Comparison of ENCODE assay signal across 9 cellular contexts in genomic region chr1:43545686-43546387, GRCh38. TPM values are rescaled to one million over a fixed set of nuclear protein-coding genes. Genes with fewer than 3 reads are reported as not detected.
DNase-seq lines count a peak whose midpoint lies in the region; ATAC-seq and TF ChIP-seq lines count a peak whose summit lies in the region.
"Had no signal": no experiment of that assay in that cellular context is flagged by ENCODE, and none has a peak within 500 bp of the region (broad histone marks: within the 10 kb centered on the region; RNA-seq: fewer than 3 reads in every experiment).

No MANE protein-coding gene starts in this region.

- no peak overlapping the region for H3K9ac ChIP-seq in endodermal cell (ENCODE audit: extremely low read depth, low read length, poor library complexity, severe bottlenecking)
- H3K9ac ChIP-seq in neural progenitor cell = no peak overlapping the region

- DNase-seq in DMS53 (lab: John Stamatoyannopoulos, UW) (peak; percentile 98), NCI-H2029 treated with DMSO at 0.1 percent for 48 hours (lab: John Stamatoyannopoulos, UW) (peak; percentile 92), endodermal cell (peak; percentile 98), neural progenitor cell (ENCODE audit: low spot score) (peak; percentile 97), HK-2 (ENCODE audit: unreplicated experiment) (no peak), chondrocyte (ENCODE audit: low spot score) (no peak), NCI-H1694 treated with DMSO at 0.1 percent for 48 hours (lab: John Stamatoyannopoulos, UW) (no peak)

- H3K9me3 ChIP-seq in endodermal cell (ENCODE audit: control insufficient read depth, low read length) (no peaks in the 10 kb centered on the region), neural progenitor cell (ENCODE audit: low read depth) (no peaks in the 10 kb centered on the region)
- H3K9me3 ChIP-seq: ascending aorta had no signal

- H3K4me1 ChIP-seq in endodermal cell (ENCODE audit: control insufficient read depth, insufficient read depth, low read length) (peaks cover 20% of the 10 kb centered on the region), neural progenitor cell (peaks cover 68% of the 10 kb centered on the region)

- no peak for TF ChIP-seq CTCF in endodermal cell (conservative IDR thresholded peaks at IDR 0.05)
- no peak for TF ChIP-seq CTCF in neural progenitor cell (IDR thresholded peaks at IDR 0.05)
- TF ChIP-seq CTCF in chondrocyte (IDR thresholded peaks at IDR 0.05) = no peak

- peaks cover 56% of the 10 kb centered on the region for H4K20me1 ChIP-seq in neural progenitor cell (ENCODE audit: low read depth)

- H3K27ac Mint-ChIP-seq in endodermal cell (peak overlapping the region; percentile 91), neural progenitor cell (peak overlapping the region; percentile 98), chondrocyte (ENCODE audit: unreplicated experiment) (no peak overlapping the region)

- H3F3A ChIP-seq in neural progenitor cell (ENCODE audit: low read depth) = peaks cover 33% of the 10 kb centered on the region

- H3K4me3 Mint-ChIP-seq in endodermal cell (peak overlapping the region; percentile 32), neural progenitor cell (peak overlapping the region; percentile 75), chondrocyte (ENCODE audit: unreplicated experiment) (no peak overlapping the region)

- H3K36me3 Mint-ChIP-seq in endodermal cell (ENCODE audit: low read depth) (peaks cover 16% of the 10 kb centered on the region), neural progenitor cell (peaks cover 11% of the 10 kb centered on the region), chondrocyte (ENCODE audit: low read depth) (peaks cover 5% of the 10 kb centered on the region)

- H3K36me3 ChIP-seq in endodermal cell (ENCODE audit: control insufficient read depth, insufficient read depth, low read length) (peaks cover 42% of the 10 kb centered on the region), neural progenitor cell (no peaks in the 10 kb centered on the region)
- H3K36me3 ChIP-seq: ascending aorta had no signal

- H3K4me2 ChIP-seq in neural progenitor cell = peak overlapping the region; percentile 74

- H3K27me3 Mint-ChIP-seq in endodermal cell (ENCODE audit: insufficient read depth) = no peaks in the 10 kb centered on the region
- H3K27me3 Mint-ChIP-seq in neural progenitor cell (ENCODE audit: insufficient read depth, low read depth) = peaks cover 4% of the 10 kb centered on the region
- H3K27me3 Mint-ChIP-seq in chondrocyte (ENCODE audit: low read depth) = no peaks in the 10 kb centered on the region

- H3K4me1 Mint-ChIP-seq in endodermal cell = peaks cover 64% of the 10 kb centered on the region
- peaks cover 71% of the 10 kb centered on the region for H3K4me1 Mint-ChIP-seq in neural progenitor cell
- peaks cover 3% of the 10 kb centered on the region for H3K4me1 Mint-ChIP-seq in chondrocyte (ENCODE audit: low read depth)

- no peaks in the 10 kb centered on the region for H3K27me3 ChIP-seq in endodermal cell (ENCODE audit: control insufficient read depth, insufficient read depth, low read length, poor library complexity, severe bottlenecking)
- H3K27me3 ChIP-seq in neural progenitor cell = no peaks in the 10 kb centered on the region
- H3K27me3 ChIP-seq: ascending aorta had no signal

- H2AFZ ChIP-seq in neural progenitor cell (replicated peaks) = peak overlapping the region; percentile 23

- WGBS in endodermal cell (ENCODE audit: insufficient coverage in 1 of 2, insufficient read length in 1 of 2), 2 experiments = 24 to 25% methylated on average over 4 to 10 of the region's 12 CpGs

- peak overlapping the region; percentile 65 for H3K27ac ChIP-seq in endodermal cell (ENCODE audit: low read depth, low read length)
- no peak overlapping the region for H3K27ac ChIP-seq in neural progenitor cell
- H3K27ac ChIP-seq: ascending aorta had no signal

- no peaks in the 10 kb centered on the region for H3K9me3 Mint-ChIP-seq in endodermal cell
- H3K9me3 Mint-ChIP-seq in neural progenitor cell = no peaks in the 10 kb centered on the region
- no peaks in the 10 kb centered on the region for H3K9me3 Mint-ChIP-seq in chondrocyte (ENCODE audit: low read depth)

- H3K4me3 ChIP-seq in endodermal cell (ENCODE audit: low read length) = no peak overlapping the region
- peak overlapping the region; percentile 33 for H3K4me3 ChIP-seq in neural progenitor cell
- H3K4me3 ChIP-seq: ascending aorta had no signal

- ATAC-seq in HG03565 (IDR thresholded peaks at IDR 0.05; ENCODE audit: unreplicated experiment) = no peak

- peaks cover 32% of the 10 kb centered on the region for H3K79me2 ChIP-seq in neural progenitor cell (ENCODE audit: low read depth)

RNA-seq across cellular contexts. Expression of gene PTPRF, which starts 15.2 kb away (rescaled TPM):
- total RNA-seq in endodermal cell (100 to 1,000 TPM; 203 to 250 TPM), neural progenitor cell (ENCODE audit: low replicate concordance) (71.1 and 119 TPM in 2 replicates), chondrocyte (54.6 to 66.7 TPM (median 62.0 TPM) in 3 replicates)
- 145 TPM for polyA plus RNA-seq in endodermal cell (2013, experiment 1 of 2)
- 130 TPM for polyA plus RNA-seq in endodermal cell (2013, experiment 2 of 2)

Comparison
In these comparisons a context has a peak if more than half of its experiments do, and no peak if none do; other contexts are left out.
1. DNase-seq: peak in DMS53 (single experiment), NCI-H2029 treated with DMSO at 0.1 percent for 48 hours (single experiment), endodermal cell (single experiment) and neural progenitor cell (single experiment); none in HK-2 (single experiment), chondrocyte (single experiment) and NCI-H1694 treated with DMSO at 0.1 percent for 48 hours (single experiment).